1 cellular context compared by ENCODE assay signal in genomic region chr6:32175322-32175710, GRCh38.
TF ChIP-seq lines count a peak whose summit lies in the region.

No MANE protein-coding gene starts in this region.

TF ChIP-seq in H1, 55 proteins besides CTCF, POLR2A, EP300 and RAD21:
- no peak for TF ChIP-seq CTBP2 (IDR thresholded peaks at IDR 0.05; ENCODE audit: borderline replicate concordance, insufficient read depth, insufficient read length, low read length)
- TF ChIP-seq HDAC6 (IDR thresholded peaks at IDR 0.05; ENCODE audit: low read depth, low read length) = no peak
- TF ChIP-seq KDM1A (IDR thresholded peaks at IDR 0.05; ENCODE audit: borderline replicate concordance, low read length) = no peak
- TF ChIP-seq SRF (IDR thresholded peaks at IDR 0.05; ENCODE audit: low read depth, low read length) = no peak
- TF ChIP-seq SIRT6 (IDR thresholded peaks at IDR 0.05; ENCODE audit: low read length) = no peak
- no peak for TF ChIP-seq MAX (IDR thresholded peaks at IDR 0.05)
- no peak for TF ChIP-seq SUZ12 (IDR thresholded peaks at IDR 0.05; ENCODE audit: low read length)
- TF ChIP-seq CREB1 (IDR thresholded peaks at IDR 0.05) = no peak
- no peak for TF ChIP-seq JUN (IDR thresholded peaks at IDR 0.05; ENCODE audit: low read depth, low read length)
- no peak for TF ChIP-seq CBX8 (IDR thresholded peaks at IDR 0.05; ENCODE audit: borderline replicate concordance, low read depth, low read length)
- TF ChIP-seq GABPA (IDR thresholded peaks at IDR 0.05; ENCODE audit: borderline replicate concordance, insufficient read depth, low read length) = no peak
- TF ChIP-seq ZNF274 (IDR thresholded peaks at IDR 0.05; ENCODE audit: borderline replicate concordance, extremely low read depth, low read length) = no peak
- TF ChIP-seq ATF2 (IDR thresholded peaks at IDR 0.05; ENCODE audit: low read length) = no peak
- TF ChIP-seq USF2 (IDR thresholded peaks at IDR 0.05; ENCODE audit: low read length) = no peak
- TF ChIP-seq GTF2F1 (IDR thresholded peaks at IDR 0.05; ENCODE audit: borderline replicate concordance, low read depth, low read length) = no peak
- no peak for TF ChIP-seq SIX5 (IDR thresholded peaks at IDR 0.05; ENCODE audit: low read depth, low read length)
- no peak for TF ChIP-seq RNF2 (IDR thresholded peaks at IDR 0.05; ENCODE audit: borderline replicate concordance, low read depth, low read length, missing control alignments, poor library complexity, severe bottlenecking)
- TF ChIP-seq MAFK (IDR thresholded peaks at IDR 0.05; ENCODE audit: low read depth, low read length) = no peak
- TF ChIP-seq YY1 (IDR thresholded peaks at IDR 0.05; ENCODE audit: low read depth, low read length) = no peak
- no peak for TF ChIP-seq CBX5 (IDR thresholded peaks at IDR 0.05; ENCODE audit: low read depth, low read length)
TF ChIP-seq in H1: peak in this region for 0.
